10 cellular contexts compared by ENCODE assay signal in genomic region chr3:139540686-139541085, GRCh38. TPM values are rescaled to one million over a fixed set of nuclear protein-coding genes. Genes with fewer than 3 reads are reported as not detected.
DNase-seq lines count a peak whose midpoint lies in the region; ATAC-seq and TF ChIP-seq lines count a peak whose summit lies in the region.
"Had no signal": no experiment of that assay in that cellular context is flagged by ENCODE, and none has a peak within 500 bp of the region (broad histone marks: within the 10 kb centered on the region; RNA-seq: fewer than 3 reads in every experiment).

No MANE protein-coding gene starts in this region.

- no peaks in the 10 kb centered on the region for H3K36me3 Mint-ChIP-seq in activated T-cell treated with anti-CD3 and anti-CD28 coated beads, Interleukin-2, amount 50 U/mL, for 72 hours (ENCODE audit: insufficient read depth in 2 of 2)
- peaks cover 4% of the 10 kb centered on the region for H3K36me3 Mint-ChIP-seq in endodermal cell (ENCODE audit: low read depth)
- no peaks in the 10 kb centered on the region for H3K36me3 Mint-ChIP-seq in stimulated activated naive B cell treated with anti-CD40 and anti-IgM and Interleukin-4, amounts not matched to agents 10 μg/mL and 1 μg/mL and 100 μg/mL, for 72 hours

- H3K27me3 ChIP-seq in endodermal cell (ENCODE audit: control insufficient read depth, insufficient read depth, low read length, poor library complexity, severe bottlenecking), result no peaks in the 10 kb centered on the region

- peak overlapping the region; percentile 78 for H3K27ac ChIP-seq in endodermal cell (ENCODE audit: low read depth, low read length)

- peak overlapping the region; percentile 36 to 50 for H3K4me3 Mint-ChIP-seq in activated T-cell treated with anti-CD3 and anti-CD28 coated beads, Interleukin-2, amount 50 U/mL, for 72 hours
- H3K4me3 Mint-ChIP-seq in endodermal cell, result peak overlapping the region; percentile 75
- H3K4me3 Mint-ChIP-seq in stimulated activated naive B cell treated with anti-CD40 and anti-IgM and Interleukin-4, amounts not matched to agents 10 μg/mL and 1 μg/mL and 100 μg/mL, for 72 hours, result no peak overlapping the region
- H3K4me3 Mint-ChIP-seq: T-helper 2 cell treated with Interferon-gamma antibody and Interleukin-4, amounts not matched to agents 5 μg/mL and 100 μg/mL, for 36 hours had no signal

- H3K4me1 ChIP-seq in endodermal cell (ENCODE audit: control insufficient read depth, insufficient read depth, low read length), result peaks cover 3% of the 10 kb centered on the region

- H3K27me3 Mint-ChIP-seq in activated T-cell treated with anti-CD3 and anti-CD28 coated beads, Interleukin-2, amount 50 U/mL, for 72 hours (ENCODE audit: low read depth), result peaks cover 58% of the 10 kb centered on the region
- H3K27me3 Mint-ChIP-seq in endodermal cell (ENCODE audit: insufficient read depth), result peaks cover 14% of the 10 kb centered on the region
- peaks cover 49% of the 10 kb centered on the region in 2 donors for H3K27me3 Mint-ChIP-seq in stimulated activated naive B cell treated with anti-CD40 and anti-IgM and Interleukin-4, amounts not matched to agents 10 μg/mL and 1 μg/mL and 100 μg/mL, for 72 hours

- DNase-seq in activated T-cell treated with anti-CD3 and anti-CD28 coated beads, Interleukin-2, amount 50 U/mL, for 72 hours, result no peak
- DNase-seq in activated T-cell treated with anti-CD3 and anti-CD28 coated beads for 4 hours (no peak), NOMO-1 treated with dmso at 0.1 percent for 144 hours (lab: John Stamatoyannopoulos, UW; ENCODE audit: unreplicated experiment) (peak; percentile 20), endodermal cell (peak; percentile 61), retinal pigment epithelial cell (ENCODE audit: low read depth) (no peak), ecto neural progenitor cell (ENCODE audit: low spot score) (no peak), NCI-H1436 (lab: John Stamatoyannopoulos, UW) (no peak)
- DNase-seq in stimulated activated naive B cell treated with anti-CD40 and anti-IgM and Interleukin-4, amounts not matched to agents 10 μg/mL and 1 μg/mL and 100 μg/mL, for 72 hours, result no peak
- DNase-seq: lower lobe of right lung had no signal

- H3K27ac Mint-ChIP-seq in activated T-cell treated with anti-CD3 and anti-CD28 coated beads, Interleukin-2, amount 50 U/mL, for 72 hours, result no peak overlapping the region
- H3K27ac Mint-ChIP-seq in endodermal cell, result peak overlapping the region; percentile 22
- no peak overlapping the region for H3K27ac Mint-ChIP-seq in stimulated activated naive B cell treated with anti-CD40 and anti-IgM and Interleukin-4, amounts not matched to agents 10 μg/mL and 1 μg/mL and 100 μg/mL, for 72 hours
- H3K27ac Mint-ChIP-seq: T-helper 2 cell treated with Interferon-gamma antibody and Interleukin-4, amounts not matched to agents 5 μg/mL and 100 μg/mL, for 36 hours had no signal

- H3K9me3 ChIP-seq in endodermal cell (ENCODE audit: control insufficient read depth, low read length), result no peaks in the 10 kb centered on the region
- H3K9me3 ChIP-seq: lower lobe of right lung had no signal

- TF ChIP-seq CTCF in endodermal cell (conservative IDR thresholded peaks at IDR 0.05), result no peak
- TF ChIP-seq CTCF in retinal pigment epithelial cell (conservative IDR thresholded peaks at IDR 0.05; ENCODE audit: low read depth, low read length), result no peak

- peaks cover 22% of the 10 kb centered on the region for H3K4me1 Mint-ChIP-seq in activated T-cell treated with anti-CD3 and anti-CD28 coated beads, Interleukin-2, amount 50 U/mL, for 72 hours (ENCODE audit: low read depth)
- H3K4me1 Mint-ChIP-seq in endodermal cell, result peaks cover 28% of the 10 kb centered on the region
- no peaks in the 10 kb centered on the region for H3K4me1 Mint-ChIP-seq in stimulated activated naive B cell treated with anti-CD40 and anti-IgM and Interleukin-4, amounts not matched to agents 10 μg/mL and 1 μg/mL and 100 μg/mL, for 72 hours

- no peaks in the 10 kb centered on the region for H3K9me3 Mint-ChIP-seq in activated T-cell treated with anti-CD3 and anti-CD28 coated beads, Interleukin-2, amount 50 U/mL, for 72 hours
- peaks cover 2% of the 10 kb centered on the region for H3K9me3 Mint-ChIP-seq in endodermal cell
- peaks cover 0 to 1% of the 10 kb centered on the region in 2 donors for H3K9me3 Mint-ChIP-seq in stimulated activated naive B cell treated with anti-CD40 and anti-IgM and Interleukin-4, amounts not matched to agents 10 μg/mL and 1 μg/mL and 100 μg/mL, for 72 hours
- H3K9me3 Mint-ChIP-seq: T-helper 2 cell treated with Interferon-gamma antibody and Interleukin-4, amounts not matched to agents 5 μg/mL and 100 μg/mL, for 36 hours had no signal

- H3K4me3 ChIP-seq in endodermal cell (ENCODE audit: low read length) (peak overlapping the region; percentile 87), retinal pigment epithelial cell (ENCODE audit: low read length) (peak overlapping the region; percentile 72)

- H3K9ac ChIP-seq in endodermal cell (ENCODE audit: extremely low read depth, low read length, poor library complexity, severe bottlenecking), result no peak overlapping the region

- 46 to 78% methylated on average over 1 to 3 of the region's 3 CpGs for WGBS in endodermal cell (ENCODE audit: insufficient coverage in 1 of 2, insufficient read length in 1 of 2), 2 experiments

- peaks cover 14% of the 10 kb centered on the region for H3K36me3 ChIP-seq in endodermal cell (ENCODE audit: control insufficient read depth, insufficient read depth, low read length)
- H3K36me3 ChIP-seq: lower lobe of right lung had no signal

- ATAC-seq in activated T-cell treated with anti-CD3 and anti-CD28 coated beads, Interleukin-2, amount 50 U/mL, for 72 hours (replicated peaks in 1 of 2), result no peak
- ATAC-seq in stimulated activated naive B cell treated with anti-CD40 and anti-IgM and Interleukin-4, amounts not matched to agents 10 μg/mL and 1 μg/mL and 100 μg/mL, for 72 hours (replicated peaks), result no peak

RNA-seq across cellular contexts. Expression of gene RBP1, which starts 1.1 kb away (rescaled TPM):
- total RNA-seq in activated T-cell treated with anti-CD3 and anti-CD28 coated beads, Interleukin-2, amount 50 U/mL, for 72 hours, result not detected
- 10 to 100 TPM; 77.9 to 80.6 TPM for total RNA-seq in endodermal cell
- polyA plus RNA-seq in endodermal cell (2013, experiment 1 of 2), result 125 TPM
- 133 TPM for polyA plus RNA-seq in endodermal cell (2013, experiment 2 of 2)

Comparison
In these comparisons a context has a peak if more than half of its experiments do, and no peak if none do; other contexts are left out.
1. DNase-seq: peak in NOMO-1 treated with dmso at 0.1 percent for 144 hours (single experiment) and endodermal cell (single experiment); none in activated T-cell treated with anti-CD3 and anti-CD28 coated beads, Interleukin-2, amount 50 U/mL, for 72 hours (0 of 2), activated T-cell treated with anti-CD3 and anti-CD28 coated beads for 4 hours (single experiment), retinal pigment epithelial cell (single experiment), ecto neural progenitor cell (single experiment), NCI-H1436 (single experiment) and stimulated activated naive B cell treated with anti-CD40 and anti-IgM and Interleukin-4, amounts not matched to agents 10 μg/mL and 1 μg/mL and 100 μg/mL, for 72 hours (single experiment).
2. H3K4me3 Mint-ChIP-seq: peak in activated T-cell treated with anti-CD3 and anti-CD28 coated beads, Interleukin-2, amount 50 U/mL, for 72 hours (2 of 2) and endodermal cell (single experiment); none in stimulated activated naive B cell treated with anti-CD40 and anti-IgM and Interleukin-4, amounts not matched to agents 10 μg/mL and 1 μg/mL and 100 μg/mL, for 72 hours (0 of 2).
3. RNA of gene RBP1, which starts 1.1 kb away (total RNA-seq): 77.9 to 80.6 TPM in endodermal cell; not detected in activated T-cell treated with anti-CD3 and anti-CD28 coated beads, Interleukin-2, amount 50 U/mL, for 72 hours; every median in the first group is over 10 times any median in the second.